28 cellular contexts compared by ENCODE assay signal in the genomic region with DNA sequence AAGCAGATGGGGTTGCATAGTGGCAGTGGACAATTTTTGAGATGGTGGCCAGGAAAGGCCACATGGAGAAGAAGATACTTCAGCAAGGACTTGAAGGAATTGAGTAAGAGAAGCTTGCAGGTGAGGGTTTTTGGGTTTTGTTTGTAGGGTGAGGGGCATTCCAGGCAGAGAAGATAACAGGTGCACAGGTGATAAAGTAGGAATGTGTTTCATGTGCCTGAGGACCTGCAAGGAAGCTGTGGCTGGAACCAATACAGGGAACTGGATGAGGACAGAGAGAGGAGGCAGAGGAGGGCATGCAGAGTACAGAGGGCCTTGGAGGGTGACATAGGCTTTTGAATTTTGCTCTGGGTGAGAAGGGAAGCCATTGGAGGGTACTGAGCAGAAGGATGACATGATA.
"Had no signal": no experiment of that assay in that cellular context is flagged by ENCODE, and none has a peak within 500 bp of the region (broad histone marks: within the 10 kb centered on the region; RNA-seq: fewer than 3 reads in every experiment).

No MANE protein-coding gene starts in this region.

- H3K27me3 ChIP-seq: ascending aorta, cardiac muscle cell, dorsolateral prefrontal cortex, right atrium auricular region, suprapubic skin, tibial artery had no signal

- H3K9me3 ChIP-seq: ascending aorta, right atrium auricular region, suprapubic skin, tibial artery had no signal

- H3K27ac ChIP-seq: ascending aorta, cardiac muscle cell, coronary artery, dorsolateral prefrontal cortex, right atrium auricular region, suprapubic skin, tibial artery had no signal

- H3K4me1 ChIP-seq: right atrium auricular region, suprapubic skin, tibial artery had no signal

- ATAC-seq: activated naive CD4-positive, alpha-beta T cell treated with anti-CD3 and anti-CD28 coated beads, Interleukin-2, amount 50 U/mL, for 72 hours; activated T-helper 17 cell treated with anti-CD3 and anti-CD28 coated beads, Interleukin-2, amount 50 U/mL, for 72 hours; left ventricle myocardium superior; natural killer cell treated with Interleukin-12 subunit alpha and Interleukin-12 subunit beta and Interleukin-15 and Interleukin-18, amount 100 ng/mL, for 72 hours had no signal

- H3K4me2 ChIP-seq: smooth muscle cell had no signal

- H3K4me3 ChIP-seq: ascending aorta, cardiac muscle cell, coronary artery, dorsolateral prefrontal cortex, right atrium auricular region, smooth muscle cell, suprapubic skin, tibial artery had no signal

- H3K4me3 Mint-ChIP-seq: activated CD4-positive, alpha-beta memory T cell treated with anti-CD3 and anti-CD28 coated beads for 36 hours; activated CD4-positive, alpha-beta T cell treated with anti-CD3 and anti-CD28 coated beads, Interleukin-2, amount 10 ng/mL, durations not matched to agents 24 days and 14 days; activated T-helper 17 cell treated with anti-CD3 and anti-CD28 coated beads, Interleukin-2, amount 50 U/mL, for 72 hours; brain; natural killer cell treated with Interleukin-12 subunit alpha and Interleukin-12 subunit beta and Interleukin-15 and Interleukin-18, amount 100 ng/mL, for 72 hours had no signal

- H3K27me3 Mint-ChIP-seq: activated CD4-positive, alpha-beta memory T cell treated with anti-CD3 and anti-CD28 coated beads for 36 hours; activated CD4-positive, alpha-beta T cell treated with anti-CD3 and anti-CD28 coated beads, Interleukin-2, amount 10 ng/mL, durations not matched to agents 24 days and 14 days; activated T-helper 17 cell treated with anti-CD3 and anti-CD28 coated beads, Interleukin-2, amount 50 U/mL, for 72 hours; brain; natural killer cell treated with Interleukin-12 subunit alpha and Interleukin-12 subunit beta and Interleukin-15 and Interleukin-18, amount 100 ng/mL, for 72 hours had no signal

- H3K36me3 ChIP-seq: ascending aorta, cardiac muscle cell, right atrium auricular region, suprapubic skin, tibial artery had no signal

- DNase-seq: activated CD4-positive, alpha-beta memory T cell treated with anti-CD3 and anti-CD28 coated beads for 36 hours; activated CD4-positive, alpha-beta T cell treated with anti-CD3 and anti-CD28 coated beads, Interleukin-2, amount 10 ng/mL, durations not matched to agents 24 days and 14 days; activated CD4-positive, CD25-positive, alpha-beta regulatory T cell treated with anti-CD3 and anti-CD28 coated beads, Interleukin-2, amount 50 U/mL, for 72 hours; activated CD8-positive, alpha-beta memory T cell treated with anti-CD3 and anti-CD28 coated beads, Interleukin-2, amount 50 U/mL, for 4 hours; activated gamma-delta T cell treated with Interleukin-2 at 50 U/mL for 16 hours; activated T-cell treated with anti-CD3 and anti-CD28 coated beads, Interleukin-2, amount 50 U/mL, for 1 hour; dorsolateral prefrontal cortex; effector memory CD4-positive, alpha-beta T cell; glutamatergic neuron; islet precursor cell; left ventricle myocardium superior; mammary epithelial cell; midbrain; stimulated activated CD4-positive, alpha-beta T cell treated with anti-CD3 and anti-CD28 coated beads, Interleukin-1b, Interleukin-23, amount 100 ng/mL, for 48 hours; stimulated activated naive CD4-positive, alpha-beta T cell; SW 1271; T-helper 2 cell; tibial artery had no signal

- H3K27ac Mint-ChIP-seq: activated CD4-positive, alpha-beta memory T cell treated with anti-CD3 and anti-CD28 coated beads for 36 hours; activated CD4-positive, alpha-beta T cell treated with anti-CD3 and anti-CD28 coated beads, Interleukin-2, amount 10 ng/mL, durations not matched to agents 24 days and 14 days; activated naive CD4-positive, alpha-beta T cell treated with anti-CD3 and anti-CD28 coated beads, Interleukin-2, amount 50 U/mL, for 72 hours; activated T-helper 17 cell treated with anti-CD3 and anti-CD28 coated beads, Interleukin-2, amount 50 U/mL, for 72 hours had no signal

- H3K9me3 Mint-ChIP-seq: activated CD4-positive, alpha-beta memory T cell treated with anti-CD3 and anti-CD28 coated beads for 36 hours; activated CD4-positive, alpha-beta T cell treated with anti-CD3 and anti-CD28 coated beads, Interleukin-2, amount 10 ng/mL, durations not matched to agents 24 days and 14 days; activated naive CD4-positive, alpha-beta T cell treated with anti-CD3 and anti-CD28 coated beads, Interleukin-2, amount 50 U/mL, for 72 hours; activated T-helper 17 cell treated with anti-CD3 and anti-CD28 coated beads, Interleukin-2, amount 50 U/mL, for 72 hours; natural killer cell treated with Interleukin-12 subunit alpha and Interleukin-12 subunit beta and Interleukin-15 and Interleukin-18, amount 100 ng/mL, for 72 hours had no signal

- H3K36me3 Mint-ChIP-seq: natural killer cell treated with Interleukin-12 subunit alpha and Interleukin-12 subunit beta and Interleukin-15 and Interleukin-18, amount 100 ng/mL, for 72 hours had no signal
